Comparison of ENCODE assay signal across 9 cellular contexts in genomic region chr16:30353438-30354129, GRCh38. TPM values are rescaled to one million over a fixed set of nuclear protein-coding genes. Genes with fewer than 3 reads are reported as not detected.
A peak's percentile ranks its signal among the peaks of the same experiment; 100 is the strongest.
DNase-seq lines count a peak whose midpoint lies in the region; ATAC-seq and TF ChIP-seq lines count a peak whose summit lies in the region.
"Had no signal": no experiment of that assay in that cellular context is flagged by ENCODE, and none has a peak within 500 bp of the region (broad histone marks: within the 10 kb centered on the region; RNA-seq: fewer than 3 reads in every experiment).

No MANE protein-coding gene starts in this region.

- no peaks in the 10 kb centered on the region for H3K27me3 Mint-ChIP-seq in activated CD8-positive, alpha-beta T cell treated with anti-CD3 and anti-CD28 coated beads for 36 hours

- ATAC-seq in SK-N-SH treated with all-trans-retinoic acid at 6 μM for 48 hours = no peak
- no peak for ATAC-seq in activated CD8-positive, alpha-beta T cell treated with anti-CD3 and anti-CD28 coated beads for 36 hours

- no peaks in the 10 kb centered on the region for H3K27me3 ChIP-seq in SK-N-SH (ENCODE audit: insufficient read depth)
- H3K27me3 ChIP-seq in stomach = no peaks in the 10 kb centered on the region

- TF ChIP-seq CTCF in SK-N-SH (IDR thresholded peaks at IDR 0.05) (no peak), stomach (IDR thresholded peaks at IDR 0.05) (no peak)
- no peak for TF ChIP-seq CTCF in activated CD8-positive, alpha-beta T cell treated with anti-CD3 and anti-CD28 coated beads for 36 hours (IDR thresholded peaks at IDR 0.05)

- peak overlapping the region in 1 of 2 experiments; percentile 99; a peak in 2 of 4 replicates for H3K27ac ChIP-seq in SK-N-SH (ENCODE audit: low read depth in 2 of 2, low read length in 1 of 2)
- H3K27ac ChIP-seq in stomach = peak overlapping the region in 4 of 5 donors; percentile 95 to 98 (median 97)

- H3K4me1 Mint-ChIP-seq in activated CD8-positive, alpha-beta T cell treated with anti-CD3 and anti-CD28 coated beads for 36 hours (ENCODE audit: low read depth) = peaks cover 60% of the 10 kb centered on the region

- H3K4me1 ChIP-seq in SK-N-SH (ENCODE audit: control insufficient read depth in 1 of 2, insufficient read depth in 2 of 2, low read depth in 1 of 2, low read length in 1 of 2) = peaks cover 34 to 39% of the 10 kb centered on the region in 2 experiments
- peaks cover 49 to 75% (median 59%) of the 10 kb centered on the region in 4 donors for H3K4me1 ChIP-seq in stomach

- WGBS in SK-N-SH (ENCODE audit: low lambda C conversion rate) = 79% methylated on average over 18 of the region's 23 CpGs
- 84 to 87% (median 85%) methylated on average over 20 to 23 of the region's 23 CpGs for WGBS in stomach, 5 donors

- H3K9ac ChIP-seq in SK-N-SH = peak overlapping the region; percentile 96

- H3K79me2 ChIP-seq in SK-N-SH (ENCODE audit: insufficient read depth) = peaks cover 26% of the 10 kb centered on the region

- no peak for TF ChIP-seq EP300 in SK-N-SH (IDR thresholded peaks at IDR 0.05; ENCODE audit: borderline replicate concordance in 1 of 2, low read depth in 1 of 2, low read length in 1 of 2)
- no peak for TF ChIP-seq EP300 in stomach (IDR thresholded peaks at IDR 0.05)

- peaks cover 21% of the 10 kb centered on the region for H4K20me1 ChIP-seq in SK-N-SH (ENCODE audit: insufficient read depth)

- H3K9me2 ChIP-seq in SK-N-SH = no peaks in the 10 kb centered on the region

- no peak overlapping the region for H3K27ac Mint-ChIP-seq in activated CD8-positive, alpha-beta T cell treated with anti-CD3 and anti-CD28 coated beads for 36 hours

- TF ChIP-seq POLR2A in stomach (IDR thresholded peaks at IDR 0.05) = no peak

- H3K36me3 ChIP-seq in SK-N-SH (replicated peaks in 1 of 2; ENCODE audit: control insufficient read depth in 1 of 2, insufficient read depth in 2 of 2, low read length in 1 of 2) = peaks cover 22 to 54% of the 10 kb centered on the region in 2 experiments
- H3K36me3 ChIP-seq in stomach = peaks cover 38 to 62% (median 58%) of the 10 kb centered on the region in 4 donors

- H3K4me2 ChIP-seq in SK-N-SH = peak overlapping the region; percentile 96

- no peak overlapping the region for H2AFZ ChIP-seq in SK-N-SH (ENCODE audit: low read depth)

- peaks cover 41% of the 10 kb centered on the region for H3K36me3 Mint-ChIP-seq in activated CD8-positive, alpha-beta T cell treated with anti-CD3 and anti-CD28 coated beads for 36 hours (ENCODE audit: low read depth)

- intact Hi-C loops in activated CD8-positive, alpha-beta T cell treated with anti-CD3 and anti-CD28 coated beads for 36 hours (cut with micrococcal nuclease) = no loop called here
- intact Hi-C loops in stomach (cut with DNase I; ENCODE audit: low total_unique reads) = no loop called here

- CTCF ChIA-PET in SK-N-SH (lab: Yijun Ruan, JAX) = interaction anchor here (1.2 to 3.6 kb wide), 5 partner anchors 12 to 94 kb away, joined by 4 to 23 read pairs (median 7); partner anchors contain the start of gene ZNF771
- CTCF ChIA-PET in activated CD8-positive, alpha-beta T cell treated with anti-CD3 and anti-CD28 coated beads for 36 hours (lab: Charles Lee) = interaction anchor here (1.8 to 2.0 kb wide), 3 partner anchors 13 to 56 kb away, joined by 5 to 8 read pairs (median 5); partner anchors contain the start of gene ZNF771

- TF ChIP-seq RAD21 in SK-N-SH (IDR thresholded peaks at IDR 0.05; ENCODE audit: low read length) = no peak

- POLR2A ChIA-PET in SK-N-SH (lab: Yijun Ruan, JAX) = interaction anchor here (0.7 to 1.6 kb wide), 4 partner anchors 9 to 53 kb away, joined by 3 to 18 read pairs (median 4); partner anchors contain the start of gene ZNF771
- POLR2A ChIA-PET in activated CD8-positive, alpha-beta T cell treated with anti-CD3 and anti-CD28 coated beads for 36 hours (lab: Charles Lee) = interaction anchor here (0.9 to 9.7 kb wide), 7 partner anchors 7 to 219 kb away, joined by 3 to 73 read pairs (median 6); partner anchors contain the start of gene TBC1D10B

- peak overlapping the region; percentile 93 to 99 for H3K4me3 ChIP-seq in SK-N-SH (ENCODE audit: low read depth in 2 of 2, low read length in 1 of 2)
- H3K4me3 ChIP-seq in iPS-18c (ENCODE audit: insufficient read depth, low read depth, low read length) = peak overlapping the region; percentile 97; the same call in 1 of the 2 replicates
- peak overlapping the region in 2 of 4 donors; percentile 89 to 92 for H3K4me3 ChIP-seq in stomach

- H3K4me3 Mint-ChIP-seq in activated CD8-positive, alpha-beta T cell treated with anti-CD3 and anti-CD28 coated beads for 36 hours = peak overlapping the region; percentile 97

- H3K9me3 ChIP-seq in SK-N-SH = no peaks in the 10 kb centered on the region
- no peaks in the 10 kb centered on the region for H3K9me3 ChIP-seq in iPS-18c (ENCODE audit: control insufficient read depth, insufficient read depth, low read length)
- H3K9me3 ChIP-seq in stomach = no peaks in the 10 kb centered on the region

- H3K9me3 Mint-ChIP-seq in activated CD8-positive, alpha-beta T cell treated with anti-CD3 and anti-CD28 coated beads for 36 hours = no peaks in the 10 kb centered on the region

- DNase-seq in SK-N-SH (no peak), stomach (no peak), cerebellar cortex (ENCODE audit: low spot score) (no peak), HT-29 (ENCODE audit: low spot score) (no peak), KG1 (lab: John Stamatoyannopoulos, UW) (no peak)
- no peak for DNase-seq in activated CD8-positive, alpha-beta T cell treated with anti-CD3 and anti-CD28 coated beads for 36 hours
- DNase-seq: 8988T had no signal

- H3F3A ChIP-seq in SK-N-SH (replicated peaks; ENCODE audit: insufficient read depth) = peaks cover 13% of the 10 kb centered on the region

TF ChIP-seq in SK-N-SH, 30 proteins besides CTCF, POLR2A, EP300 and RAD21 (continues in another document):
- TF ChIP-seq POLR2AphosphoS5 (IDR thresholded peaks at IDR 0.05; ENCODE audit: low read depth, low read length) = no peak
- no peak for TF ChIP-seq NRF1 (IDR thresholded peaks at IDR 0.05; ENCODE audit: low read depth, low read length)
- TF ChIP-seq FOSL2 (IDR thresholded peaks at IDR 0.05; ENCODE audit: borderline replicate concordance, low read depth) = no peak

TF ChIP-seq in SK-N-SH treated with all-trans-retinoic acid at 6 μM for 48 hours, 23 proteins besides CTCF, POLR2A, EP300 and RAD21:
- TF ChIP-seq GLIS3 (CRISPR knock-in tag; IDR thresholded peaks at IDR 0.05) (no peak), ESRRG (CRISPR knock-in tag; IDR thresholded peaks at IDR 0.05) (no peak)

RNA-seq across cellular contexts. Expression of gene CD2BP2, which starts 1.5 kb away (rescaled TPM):
- polyA plus RNA-seq in SK-N-SH (2012; rRNA removed) (80.8 and 85.3 TPM in 2 replicates), stomach (10 to 100 TPM; 37.1 to 45.2 (median 41.4) TPM)
- 64.7 and 70.5 TPM in 2 replicates for polyA plus RNA-seq in SK-N-SH (2012; cell fraction: cytosol; rRNA removed)
- polyA plus RNA-seq in SK-N-SH (2012; cell fraction: nucleus; rRNA removed) = 202 and 222 TPM in 2 replicates
- total RNA-seq in activated CD8-positive, alpha-beta T cell treated with anti-CD3 and anti-CD28 coated beads for 36 hours = 10 to 100 TPM; 43.8 to 44.5 TPM
- total RNA-seq in stomach = 10 to 100 TPM in 4 of 5 donors, 1 to 10 TPM in 1; 8.8 to 30.8 (median 18.3) TPM
- 42.8 and 49.4 TPM in 2 replicates for total RNA-seq in HT-29 (2014; rRNA removed; shearing (Covaris generic))

RNA-seq across cellular contexts. Expression of gene TBC1D10B, which starts 16.7 kb away (rescaled TPM):
- polyA plus RNA-seq in SK-N-SH (2012; rRNA removed) (15.7 and 20.5 TPM in 2 replicates), stomach (10 to 100 TPM; 20.5 to 25.0 (median 22.0) TPM)
- polyA plus RNA-seq in SK-N-SH (2012; cell fraction: cytosol; rRNA removed) = 9.0 and 13.6 TPM in 2 replicates
- polyA plus RNA-seq in SK-N-SH (2012; cell fraction: nucleus; rRNA removed) = 41.2 and 55.4 TPM in 2 replicates
- 10 to 100 TPM; 39.7 to 41.3 TPM for total RNA-seq in activated CD8-positive, alpha-beta T cell treated with anti-CD3 and anti-CD28 coated beads for 36 hours
- total RNA-seq in stomach = 10 to 100 TPM; 25.1 to 89.2 (median 33.2) TPM
- 63.3 and 66.5 TPM in 2 replicates for total RNA-seq in HT-29 (2014; rRNA removed; shearing (Covaris generic))

RNA-seq across cellular contexts. Expression of gene MYL11, which starts 21.0 kb away (rescaled TPM):
- 0.23 TPM in 1 of 2 replicates, not detected in the other for polyA plus RNA-seq in SK-N-SH (2012; rRNA removed)
- polyA plus RNA-seq in SK-N-SH (2012; cell fraction: cytosol; rRNA removed) = not detected in 2 replicates
- polyA plus RNA-seq in SK-N-SH (2012; cell fraction: nucleus; rRNA removed) = 0.08 and 0.65 TPM in 2 replicates
- total RNA-seq in activated CD8-positive, alpha-beta T cell treated with anti-CD3 and anti-CD28 coated beads for 36 hours = 1 to 10 TPM in 1 of 2 experiments, under 1 TPM in 1; 0.87 to 1.2 TPM
- total RNA-seq in stomach = not detected
- 1 to 10 TPM in 2 of 3 donors, not detected in 1; 1.6 to 4.7 TPM for polyA plus RNA-seq in stomach
- total RNA-seq in HT-29 (2014; rRNA removed; shearing (Covaris generic)) = 1.0 TPM in 1 of 2 replicates, not detected in the other

RNA-seq across cellular contexts. Expression of gene SEPTIN1, which starts 28.8 kb away (rescaled TPM):
- 0.13 and 0.25 TPM in 2 replicates for polyA plus RNA-seq in SK-N-SH (2012; rRNA removed)
- polyA plus RNA-seq in SK-N-SH (2012; cell fraction: cytosol; rRNA removed) = 0.35 and 0.43 TPM in 2 replicates
- 0.76 and 0.94 TPM in 2 replicates for polyA plus RNA-seq in SK-N-SH (2012; cell fraction: nucleus; rRNA removed)
- 100 to 1,000 TPM; 163 to 169 TPM for total RNA-seq in activated CD8-positive, alpha-beta T cell treated with anti-CD3 and anti-CD28 coated beads for 36 hours
- 1 to 10 TPM in 3 of 5 donors, under 1 TPM in 1, not detected in 1; 0.72 to 6.2 (median 3.9) TPM for total RNA-seq in stomach
- 10 to 100 TPM in 1 of 3 donors, 1 to 10 TPM in 2; 5.2 to 10.5 (median 7.0) TPM for polyA plus RNA-seq in stomach
- 0.16 TPM in 1 of 2 replicates, not detected in the other for total RNA-seq in HT-29 (2014; rRNA removed; shearing (Covaris generic))

RNA-seq across cellular contexts. Expression of gene ZNF48, which starts 41.6 kb away (rescaled TPM):
- polyA plus RNA-seq in SK-N-SH (2012; rRNA removed) = 7.9 and 8.8 TPM in 2 replicates
- 7.3 and 7.6 TPM in 2 replicates for polyA plus RNA-seq in SK-N-SH (2012; cell fraction: cytosol; rRNA removed)
- polyA plus RNA-seq in SK-N-SH (2012; cell fraction: nucleus; rRNA removed) = 14.8 and 17.0 TPM in 2 replicates
- 10 to 100 TPM; 10.4 to 10.9 TPM for total RNA-seq in activated CD8-positive, alpha-beta T cell treated with anti-CD3 and anti-CD28 coated beads for 36 hours
- total RNA-seq in stomach = 10 to 100 TPM in 1 of 5 donors, 1 to 10 TPM in 4; 4.0 to 33.6 (median 5.4) TPM
- 1 to 10 TPM; 3.9 to 5.5 (median 4.6) TPM for polyA plus RNA-seq in stomach
- total RNA-seq in HT-29 (2014; rRNA removed; shearing (Covaris generic)) = 19.0 and 20.3 TPM in 2 replicates
